8 cellular contexts compared by ENCODE assay signal in genomic region chr4:40057540-40058091, GRCh38. TPM values are rescaled to one million over a fixed set of nuclear protein-coding genes. Genes with fewer than 3 reads are reported as not detected.
A peak's percentile ranks its signal among the peaks of the same experiment; 100 is the strongest.
DNase-seq lines count a peak whose midpoint lies in the region; ATAC-seq and TF ChIP-seq lines count a peak whose summit lies in the region.

No MANE protein-coding gene starts in this region.

- ATAC-seq in HG02798 (IDR thresholded peaks at IDR 0.05; ENCODE audit: poor library complexity, unreplicated experiment) (peak; percentile 74), T-cell (replicated peaks in 1 of 4) (peak; percentile 66 to 79 (median 72))

- CTCF ChIA-PET in T-cell (lab: Charles Lee): interaction anchor here (0.5 to 2.1 kb wide), 16 partner anchors 9 to 1011 kb away, joined by 3 to 6 read pairs (median 3); no protein-coding TSS in a partner anchor

- under 1% methylated on average over 16 of the region's 16 CpGs for WGBS in prostate gland

- H3K4me3 ChIP-seq in left ventricle myocardium inferior (peak overlapping the region; percentile 96), prostate gland (peak overlapping the region; percentile 87 to 91), vagina (peak overlapping the region; percentile 90 to 93)

- TF ChIP-seq CTCF in GM13977 (IDR thresholded peaks at IDR 0.05; ENCODE audit: extremely low read depth, insufficient read depth, missing control alignments) (no peak), left ventricle myocardium inferior (IDR thresholded peaks at IDR 0.05; ENCODE audit: borderline replicate concordance) (no peak), prostate gland (IDR thresholded peaks at IDR 0.05) (peak in 1 of 4 experiments; percentile 11), vagina (IDR thresholded peaks at IDR 0.05) (no peak)

- H3K36me3 Mint-ChIP-seq in T-cell: peaks cover 6% of the 10 kb centered on the region

- H3K4me3 Mint-ChIP-seq in T-cell: peak overlapping the region; percentile 94 to 98 (median 95)

- H3K4me1 Mint-ChIP-seq in T-cell: peaks cover 34 to 50% (median 40%) of the 10 kb centered on the region in 3 donors

- peak overlapping the region; percentile 96 for H3K27ac Mint-ChIP-seq in T-cell

- intact Hi-C loops in left ventricle myocardium inferior (cut with micrococcal nuclease): loop anchor here (5.0 to 10.0 kb wide), 2 partner anchors 250 to 593 kb away; no protein-coding TSS in a partner anchor
- intact Hi-C loops in prostate gland (cut with DNase I): loop anchor here (2.0 to 10.0 kb wide), 5 partner anchors 79 to 1157 kb away; partner anchors contain the start of genes APBB2, LIAS, RPL9 and UBE2K
- intact Hi-C loops in vagina (cut with DNase I): loop anchor here (5.0 to 10.0 kb wide), 2 partner anchors 257 to 355 kb away; no protein-coding TSS in a partner anchor

- H3K27me3 ChIP-seq in left ventricle myocardium inferior (ENCODE audit: low read depth) (no peaks in the 10 kb centered on the region), prostate gland (replicated peaks; ENCODE audit: insufficient read depth) (no peaks in the 10 kb centered on the region), vagina (no peaks in the 10 kb centered on the region)

- H3K9me3 Mint-ChIP-seq in T-cell: no peaks in the 10 kb centered on the region

- H3K9me3 ChIP-seq in left ventricle myocardium inferior (replicated peaks) (no peaks in the 10 kb centered on the region), prostate gland (no peaks in the 10 kb centered on the region), vagina (no peaks in the 10 kb centered on the region)

- H3K4me1 ChIP-seq in left ventricle myocardium inferior: peaks cover 37% of the 10 kb centered on the region
- H3K4me1 ChIP-seq in prostate gland (replicated peaks): peaks cover 4% of the 10 kb centered on the region
- peaks cover 29% of the 10 kb centered on the region for H3K4me1 ChIP-seq in vagina

- no peaks in the 10 kb centered on the region for H3K27me3 Mint-ChIP-seq in T-cell

- in situ Hi-C loops in GM13977 (cut with MboI; ENCODE audit: low pct_unique_long_range_greater_than_20kb, low sequenced_read_pairs, unreplicated experiment): loop anchor here (10.0 kb wide), 1 partner anchor 267 kb away; no protein-coding TSS in a partner anchor

- H3K27ac ChIP-seq in left ventricle myocardium inferior (replicated peaks) (peak overlapping the region; percentile 100), prostate gland (peak overlapping the region; percentile 99 to 100), vagina (peak overlapping the region; percentile 100)

- TF ChIP-seq POLR2A in prostate gland (IDR thresholded peaks at IDR 0.05) (peak; percentile 65), vagina (IDR thresholded peaks at IDR 0.05) (peak in 1 of 2 donors; percentile 36)

- peak; percentile 92 for DNase-seq in GM13977 (ENCODE audit: low spot score)
- peak; percentile 73 for DNase-seq in NCI-H1417 treated with DMSO at 0.1 percent for 48 hours (lab: John Stamatoyannopoulos, UW)
- peak; percentile 32 to 78 (median 61) for DNase-seq in T-cell
- DNase-seq in amygdala (lab: John Stamatoyannopoulos, UW): peak in 53 of 56 donors; percentile 4 to 83 (median 55)
- DNase-seq in left ventricle myocardium inferior: peak; percentile 54
- DNase-seq in prostate gland (ENCODE audit: low spot score): peak; percentile 93
- DNase-seq in vagina (ENCODE audit: extremely low spot score in 2 of 2): peak in 1 of 2 donors; percentile 96

- no peaks in the 10 kb centered on the region for H3K36me3 ChIP-seq in left ventricle myocardium inferior
- H3K36me3 ChIP-seq in prostate gland: no peaks in the 10 kb centered on the region
- H3K36me3 ChIP-seq in vagina: no peaks in the 10 kb centered on the region

- POLR2A ChIA-PET in T-cell (lab: Charles Lee): interaction anchor here (0.5 to 0.9 kb wide), 10 partner anchors 14 to 607 kb away, joined by 3 to 10 read pairs (median 3); partner anchors contain the start of gene UGDH (in 1 of the 2)

RNA-seq across cellular contexts. Expression of gene N4BP2, which starts 1.0 kb away (rescaled TPM):
- total RNA-seq in T-cell (10 to 100 TPM; 12.6 to 38.3 (median 15.3) TPM), left ventricle myocardium inferior (5.0 TPM), prostate gland (10 to 100 TPM in 1 of 2 donors, 1 to 10 TPM in 1; 8.7 to 14.7 TPM), vagina (7.4 TPM)
